22 cellular contexts compared by ENCODE assay signal in the genomic region with DNA sequence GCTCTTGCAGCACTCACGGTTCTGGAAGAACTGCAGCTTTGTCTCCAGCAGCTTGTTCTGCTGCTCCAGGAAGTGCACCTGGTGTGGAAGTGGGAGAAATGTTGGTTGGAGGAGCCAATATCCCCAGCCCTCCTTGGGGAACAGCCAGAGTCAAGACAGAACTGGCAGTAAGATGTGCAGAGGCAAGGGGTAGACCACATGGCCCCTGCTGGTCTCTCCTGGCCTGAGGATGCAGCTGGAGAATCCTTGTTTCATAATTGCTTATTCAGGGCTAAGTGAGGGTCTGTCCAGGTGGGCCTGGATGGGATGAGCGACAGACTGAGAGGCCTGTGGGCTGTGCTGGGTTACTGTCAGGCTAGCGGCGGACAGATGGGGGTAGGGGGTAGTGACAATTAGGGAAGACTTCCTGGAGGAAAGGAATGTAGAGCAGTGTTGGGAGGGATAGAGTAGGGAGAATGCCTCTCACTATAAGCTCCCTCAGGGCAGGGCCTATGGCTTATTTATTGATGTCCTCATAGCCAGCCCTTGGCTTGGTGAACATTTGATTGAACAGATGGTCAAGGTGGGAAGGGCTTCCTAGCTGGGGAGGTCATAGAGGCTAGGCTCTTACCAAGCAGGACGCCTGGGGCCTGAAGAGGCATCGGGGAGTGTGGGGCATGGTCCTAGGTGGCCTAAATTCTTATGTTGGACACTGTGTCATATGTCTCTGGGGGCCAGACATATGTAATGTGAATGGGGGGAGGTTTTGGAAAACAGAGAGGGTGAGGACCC. TPM values are rescaled to one million over a fixed set of nuclear protein-coding genes. Genes with fewer than 3 reads are reported as not detected.
DNase-seq lines count a peak whose midpoint lies in the region; ATAC-seq, FAIRE-seq and TF ChIP-seq lines count a peak whose summit lies in the region.
"Had no signal": no experiment of that assay in that cellular context is flagged by ENCODE, and none has a peak within 500 bp of the region (broad histone marks: within the 10 kb centered on the region; RNA-seq: fewer than 3 reads in every experiment).

No MANE protein-coding gene starts in this region.

- H3K9me3 ChIP-seq in PC-3 (ENCODE audit: low read length): no peaks in the 10 kb centered on the region
- no peaks in the 10 kb centered on the region for H3K9me3 ChIP-seq in lower lobe of right lung
- H3K9me3 ChIP-seq in upper lobe of right lung: no peaks in the 10 kb centered on the region
- H3K9me3 ChIP-seq: BE2C, SK-N-SH had no signal

- H3K9ac ChIP-seq in PC-3 (ENCODE audit: low read length): no peak overlapping the region
- H3K9ac ChIP-seq: SK-N-SH had no signal

- intact Hi-C loops in activated CD4-positive, alpha-beta memory T cell treated with anti-CD3 and anti-CD28 coated beads for 36 hours (cut with micrococcal nuclease): no loop called here
- intact Hi-C loops in PC-3 (cut with micrococcal nuclease) (no loop called here), lower lobe of right lung (cut with DNase I) (no loop called here), upper lobe of right lung (cut with DNase I) (no loop called here), left ventricle myocardium superior (cut with micrococcal nuclease) (no loop called here)

- H3K36me3 ChIP-seq in PC-3 (ENCODE audit: low read depth, low read length) (no peaks in the 10 kb centered on the region), lower lobe of right lung (no peaks in the 10 kb centered on the region), upper lobe of right lung (no peaks in the 10 kb centered on the region)
- H3K36me3 ChIP-seq: BE2C had no signal

- H3K4me1 Mint-ChIP-seq in activated CD4-positive, alpha-beta memory T cell treated with anti-CD3 and anti-CD28 coated beads, Interleukin-2, amount 10 ng/mL, durations not matched to agents 7 days and 5 days: peaks cover 39% of the 10 kb centered on the region
- H3K4me1 Mint-ChIP-seq in activated CD4-positive, alpha-beta memory T cell treated with anti-CD3 and anti-CD28 coated beads for 36 hours (ENCODE audit: low read depth): peaks cover 6% of the 10 kb centered on the region

- no peak for DNase-seq in activated CD4-positive, alpha-beta memory T cell treated with anti-CD3 and anti-CD28 coated beads, Interleukin-2, amount 10 ng/mL, durations not matched to agents 7 days and 5 days
- DNase-seq in activated CD4-positive, alpha-beta memory T cell treated with anti-CD3 and anti-CD28 coated beads for 36 hours: no peak
- peak; percentile 17 for DNase-seq in PC-3
- DNase-seq in lower lobe of right lung: peak; percentile 14
- peak; percentile 39 for DNase-seq in upper lobe of right lung
- no peak for DNase-seq in H54 (ENCODE audit: insufficient read length, low spot score)
- DNase-seq in left ventricle myocardium superior: no peak
- DNase-seq: BE2C; CD4-positive, alpha-beta T cell; EL; KG1; MV-4-11; NCI-H1417; NCI-H187 treated with DMSO at 0.1 percent for 48 hours; NCI-H226; NK-92 treated with Interleukin-12 subunit alpha and Interleukin-12 subunit beta, amount 100 ng/mL, for 24 hours; SHP77 treated with DMSO at 0.1 percent for 48 hours; SK-N-SH had no signal

- no peaks in the 10 kb centered on the region for H4K20me1 ChIP-seq in PC-3 (ENCODE audit: low read length)

- H3K27me3 ChIP-seq in PC-3 (ENCODE audit: low read length): no peaks in the 10 kb centered on the region
- H3K27me3 ChIP-seq in lower lobe of right lung (ENCODE audit: low read depth): peaks cover 53% of the 10 kb centered on the region
- peaks cover 38% of the 10 kb centered on the region for H3K27me3 ChIP-seq in upper lobe of right lung

- ATAC-seq in PC-3 (no peak), lower lobe of right lung (peak in 1 of 2 donors; percentile 6), upper lobe of right lung (no peak), HG03439 (IDR thresholded peaks at IDR 0.05; ENCODE audit: unreplicated experiment) (no peak), left ventricle myocardium superior (no peak)
- ATAC-seq: GM12878, HepG2 had no signal

- no peak for TF ChIP-seq POLR2A in H54 (IDR thresholded peaks at IDR 0.05; ENCODE audit: low read depth, low read length)

- POLR2A ChIA-PET in activated CD4-positive, alpha-beta memory T cell treated with anti-CD3 and anti-CD28 coated beads, Interleukin-2, amount 10 ng/mL, durations not matched to agents 7 days and 5 days (lab: Charles Lee): interaction anchor here (1.3 kb wide), 1 partner anchor 12 kb away, joined by 3 read pairs; no protein-coding TSS in a partner anchor
- POLR2A ChIA-PET in activated CD4-positive, alpha-beta memory T cell treated with anti-CD3 and anti-CD28 coated beads for 36 hours (lab: Charles Lee): no interaction called here
- POLR2A ChIA-PET in PC-3 (lab: Charles Lee; ENCODE audit: unreplicated experiment): no interaction called here

- no peaks in the 10 kb centered on the region for H3K9me2 ChIP-seq in PC-3 (replicated peaks; ENCODE audit: low read length)
- H3K9me2 ChIP-seq: SK-N-SH had no signal

- TF ChIP-seq CTCF in PC-3 (conservative IDR thresholded peaks at IDR 0.05; ENCODE audit: low read depth, low read length): no peak
- TF ChIP-seq CTCF in lower lobe of right lung (IDR thresholded peaks at IDR 0.05): no peak
- TF ChIP-seq CTCF in upper lobe of right lung (IDR thresholded peaks at IDR 0.05): no peak

- H3K27ac ChIP-seq in PC-3 (ENCODE audit: low read length) (no peak overlapping the region), lower lobe of right lung (no peak overlapping the region), upper lobe of right lung (no peak overlapping the region)

- FAIRE-seq in H54 (lab: Jason Lieb, UNC): no peak
- FAIRE-seq: GM12878, H1, HepG2 had no signal

- no peak overlapping the region for H2AFZ ChIP-seq in PC-3 (ENCODE audit: low read length)

- H3K4me3 ChIP-seq in PC-3 (ENCODE audit: low read length): no peak overlapping the region
- H3K4me3 ChIP-seq in lower lobe of right lung: no peak overlapping the region
- no peak overlapping the region for H3K4me3 ChIP-seq in upper lobe of right lung
- H3K4me3 ChIP-seq: GM12878 had no signal

- H3F3A ChIP-seq in PC-3 (ENCODE audit: low read length, unreplicated experiment): peaks cover 6% of the 10 kb centered on the region

- peaks cover 6% of the 10 kb centered on the region for H3K36me3 Mint-ChIP-seq in activated CD4-positive, alpha-beta memory T cell treated with anti-CD3 and anti-CD28 coated beads, Interleukin-2, amount 10 ng/mL, durations not matched to agents 7 days and 5 days (ENCODE audit: low read depth)
- H3K36me3 Mint-ChIP-seq in activated CD4-positive, alpha-beta memory T cell treated with anti-CD3 and anti-CD28 coated beads for 36 hours: no peaks in the 10 kb centered on the region

- no peaks in the 10 kb centered on the region for H3K79me2 ChIP-seq in PC-3 (ENCODE audit: low read length)

- no TSS peak for BruUV-seq in PC-3 (replicated peaks; lab: Mats Ljungman, UMichigan)

- peaks cover 59% of the 10 kb centered on the region for H3K27me3 Mint-ChIP-seq in activated CD4-positive, alpha-beta memory T cell treated with anti-CD3 and anti-CD28 coated beads, Interleukin-2, amount 10 ng/mL, durations not matched to agents 7 days and 5 days
- H3K27me3 Mint-ChIP-seq in activated CD4-positive, alpha-beta memory T cell treated with anti-CD3 and anti-CD28 coated beads for 36 hours: peaks cover 39% of the 10 kb centered on the region

- H3K4me1 ChIP-seq in PC-3 (ENCODE audit: insufficient read depth, low read length) (peaks cover 17% of the 10 kb centered on the region), lower lobe of right lung (peaks cover 8% of the 10 kb centered on the region), upper lobe of right lung (peaks cover 8% of the 10 kb centered on the region)
- H3K4me1 ChIP-seq: BE2C had no signal

- H3K4me3 Mint-ChIP-seq in activated CD4-positive, alpha-beta memory T cell treated with anti-CD3 and anti-CD28 coated beads, Interleukin-2, amount 10 ng/mL, durations not matched to agents 7 days and 5 days: no peak overlapping the region
- H3K4me3 Mint-ChIP-seq in activated CD4-positive, alpha-beta memory T cell treated with anti-CD3 and anti-CD28 coated beads for 36 hours: no peak overlapping the region
- H3K4me3 Mint-ChIP-seq: CD4-positive, alpha-beta T cell had no signal

- CTCF ChIA-PET in activated CD4-positive, alpha-beta memory T cell treated with anti-CD3 and anti-CD28 coated beads, Interleukin-2, amount 10 ng/mL, durations not matched to agents 7 days and 5 days (lab: Charles Lee): interaction anchor here (0.8 to 0.9 kb wide), 2 partner anchors 23 to 35 kb away, joined by 3 read pairs; no protein-coding TSS in a partner anchor
- CTCF ChIA-PET in activated CD4-positive, alpha-beta memory T cell treated with anti-CD3 and anti-CD28 coated beads for 36 hours (lab: Charles Lee): interaction anchor here (1.1 kb wide), 2 partner anchors 23 to 34 kb away, joined by 3 to 5 read pairs; no protein-coding TSS in a partner anchor
- CTCF ChIA-PET in PC-3 (lab: Charles Lee): interaction anchor here (0.6 kb wide), 1 partner anchor 50 kb away, joined by 3 read pairs; no protein-coding TSS in a partner anchor

- H3K9me3 Mint-ChIP-seq in activated CD4-positive, alpha-beta memory T cell treated with anti-CD3 and anti-CD28 coated beads, Interleukin-2, amount 10 ng/mL, durations not matched to agents 7 days and 5 days: no peaks in the 10 kb centered on the region
- no peaks in the 10 kb centered on the region for H3K9me3 Mint-ChIP-seq in activated CD4-positive, alpha-beta memory T cell treated with anti-CD3 and anti-CD28 coated beads for 36 hours
- H3K9me3 Mint-ChIP-seq: CD4-positive, alpha-beta T cell had no signal

- H3K27ac Mint-ChIP-seq in activated CD4-positive, alpha-beta memory T cell treated with anti-CD3 and anti-CD28 coated beads, Interleukin-2, amount 10 ng/mL, durations not matched to agents 7 days and 5 days: peak overlapping the region; percentile 10
- H3K27ac Mint-ChIP-seq in activated CD4-positive, alpha-beta memory T cell treated with anti-CD3 and anti-CD28 coated beads for 36 hours: no peak overlapping the region
- H3K27ac Mint-ChIP-seq: CD4-positive, alpha-beta T cell had no signal

- no peak overlapping the region for H3K4me2 ChIP-seq in PC-3 (ENCODE audit: low read length)
- H3K4me2 ChIP-seq: SK-N-SH had no signal

RNA-seq across cellular contexts. Expression of a gene that starts 18.1 kb away (rescaled TPM):
- under 1 TPM; 0.23 to 0.30 TPM for total RNA-seq in activated CD4-positive, alpha-beta memory T cell treated with anti-CD3 and anti-CD28 coated beads, Interleukin-2, amount 10 ng/mL, durations not matched to agents 7 days and 5 days
- total RNA-seq in activated CD4-positive, alpha-beta memory T cell treated with anti-CD3 and anti-CD28 coated beads for 36 hours: under 1 TPM; 0.10 to 0.12 TPM
- total RNA-seq in PC-3 (2014; rRNA removed) (0.98 and 1.2 TPM in 2 replicates), lower lobe of right lung (0.74 TPM), upper lobe of right lung (1.1 TPM), left ventricle myocardium superior (not detected)
- total RNA-seq: CD4-positive, alpha-beta T cell; H1; HepG2 had no signal

RNA-seq across cellular contexts. Expression of a gene that starts 23.3 kb away (rescaled TPM):
- total RNA-seq in activated CD4-positive, alpha-beta memory T cell treated with anti-CD3 and anti-CD28 coated beads, Interleukin-2, amount 10 ng/mL, durations not matched to agents 7 days and 5 days: 1 to 10 TPM; 9.1 to 9.3 TPM
- total RNA-seq in activated CD4-positive, alpha-beta memory T cell treated with anti-CD3 and anti-CD28 coated beads for 36 hours: 1 to 10 TPM; 3.5 to 3.7 TPM
- total RNA-seq in PC-3 (2014; rRNA removed) (2,144 and 2,979 TPM in 2 replicates), lower lobe of right lung (257 TPM), upper lobe of right lung (664 TPM), left ventricle myocardium superior (0.69 TPM)
- total RNA-seq: CD4-positive, alpha-beta T cell; HepG2 had no signal

RNA-seq across cellular contexts. Expression of a gene that starts 35.0 kb away (rescaled TPM):
- total RNA-seq in activated CD4-positive, alpha-beta memory T cell treated with anti-CD3 and anti-CD28 coated beads, Interleukin-2, amount 10 ng/mL, durations not matched to agents 7 days and 5 days: not detected
- not detected for total RNA-seq in activated CD4-positive, alpha-beta memory T cell treated with anti-CD3 and anti-CD28 coated beads for 36 hours
- total RNA-seq in PC-3 (2014; rRNA removed): 1,688 and 2,042 TPM in 2 replicates
- total RNA-seq in lower lobe of right lung: not detected
- not detected for total RNA-seq in upper lobe of right lung
- total RNA-seq in left ventricle myocardium superior: not detected
- total RNA-seq: CD4-positive, alpha-beta T cell; H1; HepG2 had no signal

Comparison
In these comparisons a context has a peak if more than half of its experiments do, and no peak if none do; other contexts are left out.
1. DNase-seq: peak in PC-3 (single experiment), lower lobe of right lung (single experiment) and upper lobe of right lung (single experiment); none in activated CD4-positive, alpha-beta memory T cell treated with anti-CD3 and anti-CD28 coated beads, Interleukin-2, amount 10 ng/mL, durations not matched to agents 7 days and 5 days (single experiment), activated CD4-positive, alpha-beta memory T cell treated with anti-CD3 and anti-CD28 coated beads for 36 hours (single experiment), H54 (single experiment) and left ventricle myocardium superior (single experiment).
2. RNA of a gene that starts 23.3 kb away (total RNA-seq): 2,144 to 2,979 TPM in PC-3, 664 TPM in upper lobe of right lung (single experiment) and 257 TPM in lower lobe of right lung (single experiment); 9.1 to 9.3 TPM in activated CD4-positive, alpha-beta memory T cell treated with anti-CD3 and anti-CD28 coated beads, Interleukin-2, amount 10 ng/mL, durations not matched to agents 7 days and 5 days, 3.5 to 3.7 TPM in activated CD4-positive, alpha-beta memory T cell treated with anti-CD3 and anti-CD28 coated beads for 36 hours and 0.69 TPM in left ventricle myocardium superior (single experiment); every median in the first group is over 10 times any median in the second.
3. RNA of a gene that starts 35.0 kb away (total RNA-seq): 1,688 to 2,042 TPM in PC-3; not detected in upper lobe of right lung (single experiment), not detected in activated CD4-positive, alpha-beta memory T cell treated with anti-CD3 and anti-CD28 coated beads, Interleukin-2, amount 10 ng/mL, durations not matched to agents 7 days and 5 days, not detected in activated CD4-positive, alpha-beta memory T cell treated with anti-CD3 and anti-CD28 coated beads for 36 hours, not detected in lower lobe of right lung (single experiment) and not detected in left ventricle myocardium superior (single experiment); every median in the first group is over 1,000 times any median in the second.